In the genomic region with DNA sequence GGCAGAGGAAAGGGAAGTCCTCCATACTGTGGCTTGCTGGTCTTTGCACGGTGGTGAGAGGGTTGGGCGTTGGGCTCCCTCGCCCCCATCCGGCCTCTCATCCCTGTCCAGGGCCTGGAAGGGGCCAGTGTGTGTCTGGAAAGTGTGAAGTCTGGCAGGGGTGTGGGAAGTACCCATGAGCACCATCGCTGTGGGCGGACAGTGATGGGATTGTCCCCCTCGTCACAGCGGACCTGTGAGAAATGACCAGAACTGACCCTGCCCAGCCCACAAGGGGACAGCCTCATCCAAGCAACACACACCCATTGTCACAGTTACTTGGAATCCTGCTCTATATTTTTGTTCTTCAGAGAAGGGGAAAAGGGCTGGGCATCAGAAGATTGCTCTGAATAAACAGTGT, we compare ENCODE assay signal across 16 cellular contexts. TPM values are rescaled to one million over a fixed set of nuclear protein-coding genes. Genes with fewer than 3 reads are reported as not detected.
DNase-seq lines count a peak whose midpoint lies in the region; ATAC-seq, FAIRE-seq and TF ChIP-seq lines count a peak whose summit lies in the region.
"Had no signal": no experiment of that assay in that cellular context is flagged by ENCODE, and none has a peak within 500 bp of the region (broad histone marks: within the 10 kb centered on the region; RNA-seq: fewer than 3 reads in every experiment).

No MANE protein-coding gene starts in this region.

- H3K27me3 Mint-ChIP-seq in neural crest cell (ENCODE audit: low read depth) = no peaks in the 10 kb centered on the region
- H3K27me3 Mint-ChIP-seq: B cell had no signal

- H3K9ac ChIP-seq in HepG2 (ENCODE audit: insufficient read depth, low read depth, low read length) = no peak overlapping the region
- H3K9ac ChIP-seq: BLaER1 treated with 17β-estradiol and CSF1 and Interleukin-3, amounts not matched to agents 10 nM and 100 nM had no signal

- H3K36me3 ChIP-seq in HepG2 (replicated peaks in 1 of 2; ENCODE audit: control insufficient read depth in 1 of 2, insufficient read depth in 2 of 2, low read length in 2 of 2) (peaks cover 2 to 12% of the 10 kb centered on the region in 2 experiments; a peak in 3 of 5 replicates), right lobe of liver (no peaks in the 10 kb centered on the region), upper lobe of left lung (peaks cover 0 to 24% (median 0%) of the 10 kb centered on the region in 4 donors)
- H3K36me3 ChIP-seq: BLaER1 treated with 17β-estradiol and CSF1 and Interleukin-3, amounts not matched to agents 10 nM and 100 nM had no signal

- H3K4me1 Mint-ChIP-seq in neural crest cell = peaks cover 17% of the 10 kb centered on the region
- H3K4me1 Mint-ChIP-seq: B cell had no signal

- no peak for TF ChIP-seq RAD21 in HepG2 (CRISPR knock-in tag; IDR thresholded peaks at IDR 0.05)

- H3K27me3 ChIP-seq in HepG2 (ENCODE audit: control insufficient read depth in 1 of 2, insufficient read depth in 2 of 2, low read length in 2 of 2) = no peaks in the 10 kb centered on the region
- no peaks in the 10 kb centered on the region for H3K27me3 ChIP-seq in right lobe of liver
- no peaks in the 10 kb centered on the region for H3K27me3 ChIP-seq in upper lobe of left lung

- TF ChIP-seq EP300 in HepG2 (IDR thresholded peaks at IDR 0.05; ENCODE audit: low read depth in 2 of 2, low read length in 2 of 2) (no peak), HepG2 (CRISPR knock-in tag; IDR thresholded peaks at IDR 0.05; ENCODE audit: borderline replicate concordance) (no peak), upper lobe of left lung (IDR thresholded peaks at IDR 0.05) (peak in 2 of 4 donors; percentile 61 to 63)

- in situ Hi-C loops in HepG2 (cut with HindIII; ENCODE audit: extremely low pct_ligation_motif_present, low pct_unique_long_range_greater_than_20kb) = no loop called here

- peaks cover 3% of the 10 kb centered on the region; the same call in 1 of the 2 replicates for H4K20me1 ChIP-seq in HepG2 (ENCODE audit: insufficient read depth, low read length)

- H3K27ac ChIP-seq in HepG2 (ENCODE audit: extremely low read length, insufficient read depth, low read length) = no peak overlapping the region
- no peak overlapping the region for H3K27ac ChIP-seq in right lobe of liver
- H3K27ac ChIP-seq in upper lobe of left lung = peak overlapping the region in 3 of 4 donors; percentile 49 to 63 (median 57)
- H3K27ac ChIP-seq: BLaER1 treated with 17β-estradiol and CSF1 and Interleukin-3, amounts not matched to agents 10 nM and 100 nM had no signal

- TF ChIP-seq POLR2A in HepG2 (IDR thresholded peaks at IDR 0.05; ENCODE audit: insufficient read depth in 1 of 2, low read depth in 2 of 2, low read length in 2 of 2) (no peak), right lobe of liver (IDR thresholded peaks at IDR 0.05) (no peak), upper lobe of left lung (IDR thresholded peaks at IDR 0.05) (no peak)

- WGBS in HepG2 (ENCODE audit: low lambda C conversion rate) = 100% methylated on average over 5 of the region's 8 CpGs
- no CpG with 5 or more reads among the region's 8 CpGs for WGBS in right lobe of liver (ENCODE audit: insufficient coverage, low coverage, low lambda C conversion rate, missing lambda C conversion rate)
- 68 to 75% methylated on average over 5 to 8 of the region's 8 CpGs for WGBS in upper lobe of left lung, 2 donors

- no peaks in the 10 kb centered on the region for H3K9me3 Mint-ChIP-seq in neural crest cell
- H3K9me3 Mint-ChIP-seq: CD8-positive, alpha-beta T cell had no signal

- ATAC-seq in HepG2 (no peak), right lobe of liver (no peak), upper lobe of left lung (ENCODE audit: low FRiP score in 2 of 2) (peak in 1 of 2 donors; percentile 43)
- ATAC-seq: CD8-positive, alpha-beta T cell; GM12878 had no signal

- no peak for DNase-seq in HepG2 (ENCODE audit: low spot score)
- no peak for DNase-seq in right lobe of liver
- DNase-seq in neural crest cell (ENCODE audit: low read depth, low spot score) = no peak
- DNase-seq in upper lobe of left lung = no peak
- DNase-seq in DMS79 treated with DMSO at 0.1 percent for 48 hours (lab: John Stamatoyannopoulos, UW) = no peak
- no peak for DNase-seq in HuH-7 (ENCODE audit: low spot score)
- no peak for DNase-seq in NCI-H345 (lab: John Stamatoyannopoulos, UW)
- DNase-seq: Calu3; CD8-positive, alpha-beta T cell; DND-41; EL; GOT3; H9 had no signal

- no peak overlapping the region for H2AFZ ChIP-seq in HepG2 (ENCODE audit: low read length)

- no peaks in the 10 kb centered on the region for H3K9me3 ChIP-seq in HepG2 (ENCODE audit: low read length)
- no peaks in the 10 kb centered on the region for H3K9me3 ChIP-seq in right lobe of liver
- no peaks in the 10 kb centered on the region for H3K9me3 ChIP-seq in upper lobe of left lung

- intact Hi-C loops in HepG2 (cut with micrococcal nuclease; ENCODE audit: unreplicated experiment) (no loop called here), right lobe of liver (cut with DNase I) (no loop called here)

- no peak for FAIRE-seq in HepG2 (lab: Jason Lieb, UNC)
- FAIRE-seq: GM12878 had no signal

- no peak overlapping the region for H3K4me3 ChIP-seq in HepG2 (replicated peaks in 1 of 3; ENCODE audit: insufficient read depth in 1 of 3, low read depth in 2 of 3, low read length in 3 of 3)
- H3K4me3 ChIP-seq in right lobe of liver = no peak overlapping the region
- H3K4me3 ChIP-seq in upper lobe of left lung = no peak overlapping the region
- H3K4me3 ChIP-seq: BLaER1 treated with 17β-estradiol and CSF1 and Interleukin-3, amounts not matched to agents 10 nM and 100 nM; GM12878 had no signal

- CTCF ChIA-PET in HepG2 (lab: Yijun Ruan, JAX; ENCODE audit: low intra/inter-chr PET ratio, low total read pairs) = no interaction called here

- H3K27ac Mint-ChIP-seq in neural crest cell (ENCODE audit: unreplicated experiment) = peak overlapping the region; percentile 62
- H3K27ac Mint-ChIP-seq: B cell; CD8-positive, alpha-beta T cell had no signal

- no peak overlapping the region for H3K4me2 ChIP-seq in HepG2 (ENCODE audit: low read depth, low read length)
- H3K4me2 ChIP-seq: BLaER1 treated with 17β-estradiol and CSF1 and Interleukin-3, amounts not matched to agents 10 nM and 100 nM had no signal

- POLR2A ChIA-PET in HepG2 (lab: Yijun Ruan, JAX) = interaction anchor here (1.3 kb wide), 1 partner anchor 14 kb away, joined by 4 read pairs; no protein-coding TSS in a partner anchor

- no TSS peak for BruUV-seq in HepG2 (replicated peaks; lab: Mats Ljungman, UMichigan)

- H3K4me3 Mint-ChIP-seq in neural crest cell = peak overlapping the region; percentile 9
- H3K4me3 Mint-ChIP-seq: B cell; CD8-positive, alpha-beta T cell; H9 had no signal

- peaks cover 11% of the 10 kb centered on the region for H3K36me3 Mint-ChIP-seq in neural crest cell (ENCODE audit: low read depth)

- peaks cover 50% of the 10 kb centered on the region for H3K4me1 ChIP-seq in HepG2 (ENCODE audit: insufficient read depth, low read length)
- H3K4me1 ChIP-seq in right lobe of liver = peaks cover 0 to 4% (median 0%) of the 10 kb centered on the region in 4 donors
- peaks cover 0 to 11% (median 6%) of the 10 kb centered on the region in 4 donors for H3K4me1 ChIP-seq in upper lobe of left lung
- H3K4me1 ChIP-seq: BLaER1 treated with 17β-estradiol and CSF1 and Interleukin-3, amounts not matched to agents 10 nM and 100 nM had no signal

- no peak for TF ChIP-seq CTCF in HepG2 (CRISPR knock-in tag; IDR thresholded peaks at IDR 0.05)
- no peak for TF ChIP-seq CTCF in right lobe of liver (IDR thresholded peaks at IDR 0.05)
- TF ChIP-seq CTCF in neural crest cell (conservative IDR thresholded peaks at IDR 0.05) = no peak
- TF ChIP-seq CTCF in upper lobe of left lung (IDR thresholded peaks at IDR 0.05) = no peak

- H3K79me2 ChIP-seq in HepG2 (ENCODE audit: insufficient read depth, low read length) = peaks cover 21% of the 10 kb centered on the region

TF ChIP-seq in HepG2, 621 proteins besides CTCF, POLR2A, EP300 and RAD21 (continues in another document):
- TF ChIP-seq, protein P1, sequence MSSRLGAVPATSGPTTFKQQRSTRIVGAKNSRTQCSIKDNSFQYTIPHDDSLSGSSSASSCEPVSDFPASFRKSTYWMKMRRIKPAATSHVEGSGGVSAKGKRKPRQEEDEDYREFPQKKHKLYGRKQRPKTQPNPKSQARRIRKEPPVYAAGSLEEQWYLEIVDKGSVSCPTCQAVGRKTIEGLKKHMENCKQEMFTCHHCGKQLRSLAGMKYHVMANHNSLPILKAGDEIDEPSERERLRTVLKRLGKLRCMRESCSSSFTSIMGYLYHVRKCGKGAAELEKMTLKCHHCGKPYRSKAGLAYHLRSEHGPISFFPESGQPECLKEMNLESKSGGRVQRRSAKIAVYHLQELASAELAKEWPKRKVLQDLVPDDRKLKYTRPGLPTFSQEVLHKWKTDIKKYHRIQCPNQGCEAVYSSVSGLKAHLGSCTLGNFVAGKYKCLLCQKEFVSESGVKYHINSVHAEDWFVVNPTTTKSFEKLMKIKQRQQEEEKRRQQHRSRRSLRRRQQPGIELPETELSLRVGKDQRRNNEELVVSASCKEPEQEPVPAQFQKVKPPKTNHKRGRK (CRISPR knock-in tag; IDR thresholded peaks at IDR 0.05) = no peak

RNA-seq across cellular contexts. Expression of a gene that starts 18.6 kb away (rescaled TPM):
- total RNA-seq in HepG2 (2016; rRNA removed; fragmentation: Illumina TruSeq; extraction: Trizol) (13.7 and 19.4 TPM in 2 replicates), right lobe of liver (10 to 100 TPM in 5 of 6 experiments, 1 to 10 TPM in 1; 9.6 to 18.4 (median 11.7) TPM), neural crest cell (59.9 and 62.5 TPM in 2 replicates), upper lobe of left lung (10 to 100 TPM; 14.3 to 99.5 (median 53.1) TPM)
- total RNA-seq in HepG2 (2016; cell fraction: cytosol; rRNA removed; fragmentation: Illumina TruSeq; extraction: Trizol; ENCODE audit: low read depth) = 2.3 and 3.4 TPM in 2 replicates
- 10.9 and 20.3 TPM in 2 replicates for total RNA-seq in HepG2 (2016; cell fraction: insoluble cytoplasmic fraction; rRNA removed; fragmentation: Illumina TruSeq; extraction: Trizol)
- total RNA-seq in HepG2 (2016; cell fraction: membrane; rRNA removed; fragmentation: Illumina TruSeq; extraction: Trizol) = 5.5 and 5.6 TPM in 2 replicates
- 24.6 and 25.3 TPM in 2 replicates for total RNA-seq in HepG2 (2016; cell fraction: nucleus; rRNA removed; fragmentation: Illumina TruSeq; extraction: Trizol)
- 28.4 and 33.6 TPM in 2 replicates for polyA plus RNA-seq in HepG2 (2011; rRNA removed)
- polyA plus RNA-seq in HepG2 (2011; cell fraction: cytosol; rRNA removed) = 13.6 and 15.2 TPM in 2 replicates
- 196 and 262 TPM in 2 replicates for polyA plus RNA-seq in HepG2 (2011; cell fraction: nucleus; rRNA removed)
- 26.3 and 28.9 TPM in 2 replicates for polyA plus RNA-seq in HepG2 (2012)
- polyA plus RNA-seq in HepG2 (2016; cell fraction: cytosol; fragmentation: Illumina TruSeq; extraction: Trizol; ENCODE audit: low read depth) = 1.1 and 1.3 TPM in 2 replicates
- 10.3 and 10.5 TPM in 2 replicates for polyA plus RNA-seq in HepG2 (2016; cell fraction: insoluble cytoplasmic fraction; fragmentation: Illumina TruSeq; extraction: Trizol; ENCODE audit: low read depth)
- polyA plus RNA-seq in HepG2 (2016; cell fraction: membrane; fragmentation: Illumina TruSeq; extraction: Trizol; ENCODE audit: low read depth) = 1.6 and 2.4 TPM in 2 replicates
- 57.7 and 66.1 TPM in 2 replicates for polyA plus RNA-seq in HepG2 (2016; cell fraction: nucleus; fragmentation: Illumina TruSeq; extraction: Trizol; ENCODE audit: insufficient read depth, low read depth)
- polyA minus RNA-seq in HepG2 (2011; rRNA and poly(A)+ RNA removed; ENCODE audit: low replicate concordance) = 39.0 and 75.0 TPM in 2 replicates
- 16.7 and 21.1 TPM in 2 replicates for polyA minus RNA-seq in HepG2 (2011; cell fraction: cytosol; rRNA and poly(A)+ RNA removed)
- polyA minus RNA-seq in HepG2 (2011; cell fraction: nucleus; rRNA and poly(A)+ RNA removed) = 89.5 and 90.6 TPM in 2 replicates

Comparison
In these comparisons a context has a peak if more than half of its experiments do, and no peak if none do; other contexts are left out.
1. H3K27ac ChIP-seq: peak in upper lobe of left lung (3 of 4); none in HepG2 (single experiment) and right lobe of liver (0 of 3).